Comparison of ENCODE assay signal across 20 cellular contexts in genomic region chr2:48238381-48238780, GRCh38.
DNase-seq lines count a peak whose midpoint lies in the region; ATAC-seq, FAIRE-seq and TF ChIP-seq lines count a peak whose summit lies in the region.
"Had no signal": no experiment of that assay in that cellular context is flagged by ENCODE, and none has a peak within 500 bp of the region (broad histone marks: within the 10 kb centered on the region; RNA-seq: fewer than 3 reads in every experiment).

No MANE protein-coding gene starts in this region.

- no peak overlapping the region for H3K9ac ChIP-seq in IMR-90 (ENCODE audit: low read depth, low read length)

- no peaks in the 10 kb centered on the region for H3K9me1 ChIP-seq in IMR-90 (ENCODE audit: insufficient read depth, low read length)

- no peaks in the 10 kb centered on the region for H3K27me3 ChIP-seq in right atrium auricular region
- no peaks in the 10 kb centered on the region for H3K27me3 ChIP-seq in IMR-90 (ENCODE audit: control insufficient read depth, insufficient read depth, low read length)

- no peak overlapping the region for H2AK9ac ChIP-seq in IMR-90 (replicated peaks; ENCODE audit: low read depth, low read length, poor library complexity)

- FAIRE-seq in HTR-8/SVneo (lab: Jason Lieb, UNC): no peak
- FAIRE-seq: GM12891, GM18507 had no signal

- H3K18ac ChIP-seq in IMR-90 (ENCODE audit: low read depth, low read length): no peak overlapping the region

- in situ Hi-C loops in IMR-90 (cut with MboI; ENCODE audit: low sequenced_read_pairs): no loop called here

- no peak for TF ChIP-seq CTCF in right atrium auricular region (IDR thresholded peaks at IDR 0.05)
- no peak for TF ChIP-seq CTCF in IMR-90 (conservative IDR thresholded peaks at IDR 0.05; ENCODE audit: low read depth, low read length)

- H3K4me1 Mint-ChIP-seq in stimulated activated effector memory CD8-positive, alpha-beta T cell treated with anti-CD3 and anti-CD28 coated beads, Interleukin-12 subunit alpha, Interleukin-12 subunit beta, amount 100 ng/mL, for 72 hours: peaks cover 6% of the 10 kb centered on the region

- H2BK5ac ChIP-seq in IMR-90 (ENCODE audit: low read depth, low read length, poor library complexity, severe bottlenecking): no peak overlapping the region

- dilution Hi-C loops in IMR-90 (cut with HindIII; ENCODE audit: low sequenced_read_pairs, unreplicated experiment): no loop called here

- H3K4me2 ChIP-seq in IMR-90 (ENCODE audit: low read depth, low read length): no peak overlapping the region
- H3K4me2 ChIP-seq: GM23338 had no signal

- H3K27ac ChIP-seq in right atrium auricular region (no peak overlapping the region), IMR-90 (ENCODE audit: insufficient read depth, low read length) (no peak overlapping the region)

- no peak overlapping the region for H2BK15ac ChIP-seq in IMR-90 (ENCODE audit: low read depth, low read length)

- peak; percentile 74 for ATAC-seq in Right ventricle myocardium superior (ENCODE audit: poor library complexity)
- ATAC-seq in IMR-90 (ENCODE audit: low read depth): no peak
- ATAC-seq in left cardiac atrium: peak; percentile 44 to 49
- ATAC-seq in stimulated activated effector memory CD8-positive, alpha-beta T cell treated with anti-CD3 and anti-CD28 coated beads, Interleukin-12 subunit alpha, Interleukin-12 subunit beta, amount 100 ng/mL, for 72 hours: no peak
- ATAC-seq: GM23338 had no signal

- peaks cover 4% of the 10 kb centered on the region for H3K9me3 Mint-ChIP-seq in stimulated activated effector memory CD8-positive, alpha-beta T cell treated with anti-CD3 and anti-CD28 coated beads, Interleukin-12 subunit alpha, Interleukin-12 subunit beta, amount 100 ng/mL, for 72 hours
- H3K9me3 Mint-ChIP-seq: GM23338, H9, HFFc6 had no signal

- H4K20me1 ChIP-seq in IMR-90 (ENCODE audit: insufficient read depth, low read length): no peaks in the 10 kb centered on the region

- H3K4me3 Mint-ChIP-seq in stimulated activated effector memory CD8-positive, alpha-beta T cell treated with anti-CD3 and anti-CD28 coated beads, Interleukin-12 subunit alpha, Interleukin-12 subunit beta, amount 100 ng/mL, for 72 hours: no peak overlapping the region
- H3K4me3 Mint-ChIP-seq: CD4-positive, alpha-beta memory T cell; GM23338; H9; HFFc6 had no signal

- H3K36me3 ChIP-seq in right atrium auricular region (no peaks in the 10 kb centered on the region), IMR-90 (ENCODE audit: control insufficient read depth, insufficient read depth, low read length) (no peaks in the 10 kb centered on the region)

- TF ChIP-seq RAD21 in IMR-90 (IDR thresholded peaks at IDR 0.05; ENCODE audit: low read length): no peak

- H4K5ac ChIP-seq in IMR-90 (ENCODE audit: low read depth, low read length): no peak overlapping the region

- H2BK20ac ChIP-seq in IMR-90 (ENCODE audit: low read depth, low read length): no peak overlapping the region

- H3K56ac ChIP-seq in IMR-90 (ENCODE audit: extremely low read depth, insufficient read depth, low read length): no peak overlapping the region

- H2BK120ac ChIP-seq in IMR-90 (ENCODE audit: low read depth, low read length): no peak overlapping the region

- WGBS in IMR-90 (ENCODE audit: extremely low coverage in 2 of 2, insufficient read length in 1 of 2), 2 experiments: no CpG with 5 or more reads among the region's 4 CpGs

- H3K9me3 ChIP-seq in right atrium auricular region (no peaks in the 10 kb centered on the region), IMR-90 (ENCODE audit: control insufficient read depth, insufficient read depth, low read length) (no peaks in the 10 kb centered on the region)

- no peak overlapping the region for H3K23ac ChIP-seq in IMR-90 (ENCODE audit: low read depth, low read length)

- H2AFZ ChIP-seq in IMR-90 (replicated peaks; ENCODE audit: low read length, poor library complexity): no peak overlapping the region
- H2AFZ ChIP-seq: GM23338 had no signal

- no peaks in the 10 kb centered on the region for H3K4me1 ChIP-seq in right atrium auricular region
- H3K4me1 ChIP-seq in IMR-90 (ENCODE audit: control insufficient read depth, insufficient read depth, low read length): peaks cover 2% of the 10 kb centered on the region; the same call in 1 of the 2 replicates

- no peak overlapping the region for H4K91ac ChIP-seq in IMR-90 (ENCODE audit: insufficient read depth, low read depth, low read length)

- no peak overlapping the region for H3K4me3 ChIP-seq in right atrium auricular region
- no peak overlapping the region for H3K4me3 ChIP-seq in IMR-90 (ENCODE audit: insufficient read depth, low read depth, low read length)
- H3K4me3 ChIP-seq: GM23338 had no signal

- intact Hi-C loops in Right ventricle myocardium superior (cut with DNase I) (no loop called here), IMR-90 (cut with micrococcal nuclease) (no loop called here), left cardiac atrium (cut with DNase I) (no loop called here)

- no peak overlapping the region for H3K4ac ChIP-seq in IMR-90 (ENCODE audit: low read depth, low read length)

- DNase-seq in Right ventricle myocardium superior: no peak
- no peak for DNase-seq in right atrium auricular region (ENCODE audit: low spot score)
- DNase-seq in IMR-90: peak; percentile 4
- no peak for DNase-seq in left cardiac atrium
- no peak for DNase-seq in stimulated activated effector memory CD8-positive, alpha-beta T cell treated with anti-CD3 and anti-CD28 coated beads, Interleukin-12 subunit alpha, Interleukin-12 subunit beta, amount 100 ng/mL, for 72 hours (ENCODE audit: low spot score in 2 of 2)
- no peak for DNase-seq in HTR-8/SVneo (ENCODE audit: insufficient read length, low spot score)
- DNase-seq in T-helper 2 cell: no peak
- DNase-seq: 8988T; C1 segment of cervical spinal cord; Calu3; CD4-positive, alpha-beta memory T cell; COR-L47; DMS53; DMS79 treated with DMSO at 0.1 percent for 48 hours; GF-D8; H9; HFFc6 had no signal

- no peak for TF ChIP-seq POLR2A in IMR-90 (IDR thresholded peaks at IDR 0.05; ENCODE audit: low read depth, low read length)

- no peaks in the 10 kb centered on the region for H3K36me3 Mint-ChIP-seq in stimulated activated effector memory CD8-positive, alpha-beta T cell treated with anti-CD3 and anti-CD28 coated beads, Interleukin-12 subunit alpha, Interleukin-12 subunit beta, amount 100 ng/mL, for 72 hours

- POLR2A ChIA-PET in IMR-90 (lab: Charles Lee; ENCODE audit: unreplicated experiment): no interaction called here

- no peak overlapping the region for H3K27ac Mint-ChIP-seq in stimulated activated effector memory CD8-positive, alpha-beta T cell treated with anti-CD3 and anti-CD28 coated beads, Interleukin-12 subunit alpha, Interleukin-12 subunit beta, amount 100 ng/mL, for 72 hours
- H3K27ac Mint-ChIP-seq: GM23338, H9, HFFc6 had no signal

- no peak overlapping the region for H3K14ac ChIP-seq in IMR-90 (replicated peaks; ENCODE audit: low read depth, low read length)

- H2AK5ac ChIP-seq in IMR-90 (ENCODE audit: low read depth, low read length): no peak overlapping the region

- CTCF ChIA-PET in IMR-90 (lab: Yijun Ruan, JAX): no interaction called here

- no TSS peak for BruUV-seq in IMR-90 (replicated peaks; lab: Mats Ljungman, UMichigan)

- no peaks in the 10 kb centered on the region for H3K79me1 ChIP-seq in IMR-90 (ENCODE audit: low read depth in 1 of 2, low read length in 2 of 2)

- no peak overlapping the region for H4K8ac ChIP-seq in IMR-90 (ENCODE audit: low read depth in 2 of 2, low read length in 2 of 2)

TF ChIP-seq in IMR-90, 13 proteins besides CTCF, POLR2A, EP300 and RAD21:
- TF ChIP-seq BHLHE40 (IDR thresholded peaks at IDR 0.05; ENCODE audit: low read depth, low read length) (no peak), SMC3 (IDR thresholded peaks at IDR 0.05; ENCODE audit: low read depth, low read length) (no peak), MXI1 (IDR thresholded peaks at IDR 0.05; ENCODE audit: borderline replicate concordance, low read depth, low read length) (no peak), USF2 (IDR thresholded peaks at IDR 0.05; ENCODE audit: low read depth, low read length) (no peak), FOS (IDR thresholded peaks at IDR 0.05; ENCODE audit: low read depth, low read length) (no peak), NFE2L2 (IDR thresholded peaks at IDR 0.05; ENCODE audit: low read depth, low read length) (no peak), ELK1 (IDR thresholded peaks at IDR 0.05; ENCODE audit: borderline replicate concordance, low read depth, low read length) (no peak), CHD1 (IDR thresholded peaks at IDR 0.05; ENCODE audit: low read depth, low read length) (no peak), MAFK (IDR thresholded peaks at IDR 0.05; ENCODE audit: low read depth, low read length) (no peak), MAZ (IDR thresholded peaks at IDR 0.05; ENCODE audit: borderline replicate concordance, low read depth, low read length) (no peak), RCOR1 (IDR thresholded peaks at IDR 0.05; ENCODE audit: insufficient replicate concordance, low read length) (no peak), CEBPB (IDR thresholded peaks at IDR 0.05; ENCODE audit: low read depth, low read length) (no peak), RFX5 (IDR thresholded peaks at IDR 0.05; ENCODE audit: low read depth, low read length) (no peak)

Comparison
In these comparisons a context has a peak if more than half of its experiments do, and no peak if none do; other contexts are left out.
1. ATAC-seq: peak in Right ventricle myocardium superior (single experiment) and left cardiac atrium (2 of 2); none in IMR-90 (single experiment) and stimulated activated effector memory CD8-positive, alpha-beta T cell treated with anti-CD3 and anti-CD28 coated beads, Interleukin-12 subunit alpha, Interleukin-12 subunit beta, amount 100 ng/mL, for 72 hours (single experiment).